22 cellular contexts compared by ENCODE assay signal in genomic region chr6:122614303-122614702, GRCh38. TPM values are rescaled to one million over a fixed set of nuclear protein-coding genes. Genes with fewer than 3 reads are reported as not detected.
"Had no signal": no experiment of that assay in that cellular context is flagged by ENCODE, and none has a peak within 500 bp of the region (broad histone marks: within the 10 kb centered on the region; RNA-seq: fewer than 3 reads in every experiment).

No MANE protein-coding gene starts in this region.

- ATAC-seq: effector memory CD8-positive, alpha-beta T cell; foreskin keratinocyte; gastroesophageal sphincter; heart right ventricle; left cardiac atrium; left lung; left ventricle myocardium superior; lower lobe of right lung; mucosa of descending colon; naive thymus-derived CD8-positive, alpha-beta T cell had no signal

- H3K4me3 ChIP-seq: colonic mucosa, esophagus muscularis mucosa, gastroesophageal sphincter, heart right ventricle, left lung, lower lobe of right lung, mucosa of descending colon had no signal

- H3K4me3 Mint-ChIP-seq: dendritic cell treated with granulocyte-macrophage colony-stimulating factor and Interleukin-4, amounts not matched to agents 40 ng/mL and 50 ng/mL, for 4 days; effector memory CD8-positive, alpha-beta T cell; mesothelial cell of epicardium; naive B cell; naive thymus-derived CD8-positive, alpha-beta T cell had no signal

- H3K9me3 Mint-ChIP-seq: dendritic cell treated with granulocyte-macrophage colony-stimulating factor and Interleukin-4, amounts not matched to agents 40 ng/mL and 50 ng/mL, for 4 days had no signal

- DNase-seq: colonic mucosa; cortex of kidney; effector CD8-positive, alpha-beta T cell; effector memory CD8-positive, alpha-beta T cell; foreskin keratinocyte; glutamatergic neuron; head of caudate nucleus; heart right ventricle; hippocampal formation; left cardiac atrium; left lung; left ventricle myocardium superior; lower lobe of right lung; mesenchymal stem cell; mucosa of descending colon; naive B cell; naive thymus-derived CD8-positive, alpha-beta T cell had no signal

- H3K27me3 ChIP-seq: colonic mucosa, foreskin keratinocyte had no signal

- H3K36me3 ChIP-seq: colonic mucosa, esophagus muscularis mucosa, gastroesophageal sphincter, heart right ventricle, left lung, lower lobe of right lung had no signal

- H3K27ac Mint-ChIP-seq: dendritic cell treated with granulocyte-macrophage colony-stimulating factor and Interleukin-4, amounts not matched to agents 40 ng/mL and 50 ng/mL, for 4 days; effector memory CD8-positive, alpha-beta T cell; mesothelial cell of epicardium; naive B cell; naive thymus-derived CD8-positive, alpha-beta T cell had no signal

RNA-seq across cellular contexts. Expression of gene PKIB, which starts 4.1 kb away (rescaled TPM):
- total RNA-seq: endothelial cell of umbilical vein had no signal
